ENCODE assay signal across 7 cellular contexts in the genomic region with DNA sequence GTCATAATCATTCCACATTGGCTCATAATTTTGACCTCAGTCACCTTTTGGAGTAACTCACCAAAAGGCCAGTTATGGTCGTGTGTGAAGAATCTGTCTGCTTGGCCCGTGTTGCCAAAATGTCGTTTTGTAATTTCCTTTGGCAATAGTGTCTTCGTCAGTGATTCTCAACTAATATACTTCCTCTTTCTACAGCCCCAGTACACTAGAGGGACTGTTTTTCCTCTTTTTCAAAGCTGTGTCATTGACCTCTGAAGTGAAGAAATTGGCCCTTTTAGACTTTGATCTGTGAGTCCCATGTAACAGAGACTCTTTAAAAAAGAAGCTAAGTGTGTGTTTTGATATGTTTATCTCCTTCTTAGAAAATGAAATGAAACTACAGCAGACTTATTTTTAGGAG.
A peak's percentile ranks its signal among the peaks of the same experiment; 100 is the strongest.
DNase-seq lines count a peak whose midpoint lies in the region; FAIRE-seq and TF ChIP-seq lines count a peak whose summit lies in the region.

No MANE protein-coding gene starts in this region.

- peak overlapping the region; percentile 92 for H3K4me3 ChIP-seq in coronary artery
- peak overlapping the region in 1 of 2 donors; percentile 94 for H3K4me3 ChIP-seq in muscle layer of duodenum (ENCODE audit: low read depth in 1 of 2, low read length in 2 of 2)

- H3K27ac ChIP-seq in coronary artery (peak overlapping the region; percentile 89 to 98), muscle layer of duodenum (ENCODE audit: low read length) (peak overlapping the region; percentile 92)

- TF ChIP-seq CTCF in coronary artery (IDR thresholded peaks at IDR 0.05) = no peak

- FAIRE-seq in GM19239 (lab: Jason Lieb, UNC) = peak; percentile 66

- H3K9me3 ChIP-seq in muscle layer of duodenum (ENCODE audit: control insufficient read depth in 1 of 2, low read length in 2 of 2) = no peaks in the 10 kb centered on the region

- DNase-seq in GM19239 (ENCODE audit: insufficient read length, low spot score) (no peak), NCI-H226 (peak; percentile 50), coronary artery (ENCODE audit: low spot score) (no peak), NCI-H526 treated with DMSO at 0.1 percent for 48 hours (lab: John Stamatoyannopoulos, UW) (no peak), NCI-H1436 (lab: John Stamatoyannopoulos, UW) (no peak), NCI-H2196 treated with DMSO at 0.1 percent for 48 hours (lab: John Stamatoyannopoulos, UW; ENCODE audit: unreplicated experiment) (no peak)

- H3K4me1 ChIP-seq in muscle layer of duodenum (ENCODE audit: control insufficient read depth in 1 of 2, insufficient read depth in 2 of 2, low read length in 2 of 2) = peaks cover 24 to 55% of the 10 kb centered on the region in 2 donors

- H3K27me3 ChIP-seq in muscle layer of duodenum (ENCODE audit: low read depth, low read length) = no peaks in the 10 kb centered on the region

- H3K36me3 ChIP-seq in muscle layer of duodenum (ENCODE audit: control insufficient read depth in 1 of 2, insufficient read depth in 2 of 2, low read length in 2 of 2) = peaks cover 16 to 21% of the 10 kb centered on the region in 2 donors
